Comparison of ENCODE assay signal across 10 cellular contexts in genomic region chr12:120118710-120119097, GRCh38. TPM values are rescaled to one million over a fixed set of nuclear protein-coding genes. Genes with fewer than 3 reads are reported as not detected.
DNase-seq lines count a peak whose midpoint lies in the region; ATAC-seq, FAIRE-seq and TF ChIP-seq lines count a peak whose summit lies in the region.
"Had no signal": no experiment of that assay in that cellular context is flagged by ENCODE, and none has a peak within 500 bp of the region (broad histone marks: within the 10 kb centered on the region; RNA-seq: fewer than 3 reads in every experiment).

No MANE protein-coding gene starts in this region.

- peaks cover 55% of the 10 kb centered on the region for H3K4me1 Mint-ChIP-seq in chondrocyte (ENCODE audit: low read depth)
- H3K4me1 Mint-ChIP-seq in naive thymus-derived CD8-positive, alpha-beta T cell, result peaks cover 38 to 79% (median 69%) of the 10 kb centered on the region in 4 donors

- no peak for ATAC-seq in naive thymus-derived CD8-positive, alpha-beta T cell
- ATAC-seq in HG02588 (IDR thresholded peaks at IDR 0.05; ENCODE audit: unreplicated experiment), result no peak

- peaks cover 1% of the 10 kb centered on the region for H3K36me3 Mint-ChIP-seq in chondrocyte (ENCODE audit: low read depth)
- H3K36me3 Mint-ChIP-seq in naive thymus-derived CD8-positive, alpha-beta T cell, result peaks cover 0 to 10% (median 0%) of the 10 kb centered on the region in 3 donors

- H3K27ac Mint-ChIP-seq in chondrocyte (ENCODE audit: unreplicated experiment), result peak overlapping the region; percentile 83
- peak overlapping the region in 5 of 10 donors; percentile 20 to 92 (median 60) for H3K27ac Mint-ChIP-seq in naive thymus-derived CD8-positive, alpha-beta T cell

- peaks cover 44% of the 10 kb centered on the region; the same call in 1 of the 2 replicates for H3K79me2 ChIP-seq in KMS-11 (ENCODE audit: insufficient read depth, low read depth)

- H3K4me3 ChIP-seq in BLaER1 (no peak overlapping the region), KMS-11 (IDR thresholded peaks at IDR 0.05; ENCODE audit: insufficient read depth, low read depth, low read length) (no peak overlapping the region)

- H2AFZ ChIP-seq in KMS-11 (ENCODE audit: low read depth), result no peak overlapping the region

- no peak overlapping the region for H3K27ac ChIP-seq in BLaER1
- H3K27ac ChIP-seq in KMS-11, result peak overlapping the region; percentile 84

- H3K36me3 ChIP-seq in BLaER1 (peaks cover 13% of the 10 kb centered on the region), KMS-11 (ENCODE audit: insufficient read depth) (no peaks in the 10 kb centered on the region)

- no peaks in the 10 kb centered on the region for H3K27me3 ChIP-seq in BLaER1
- H3K27me3 ChIP-seq in KMS-11 (ENCODE audit: insufficient read depth, low read depth), result no peaks in the 10 kb centered on the region

- H3K4me1 ChIP-seq in BLaER1 (peaks cover 39% of the 10 kb centered on the region), KMS-11 (ENCODE audit: low read depth, poor library complexity, severe bottlenecking) (peaks cover 70% of the 10 kb centered on the region)

- DNase-seq in chondrocyte (ENCODE audit: low spot score) (no peak), HuH-7 (ENCODE audit: low spot score) (no peak), occipital lobe (lab: John Stamatoyannopoulos, UW) (no peak), D721Med (ENCODE audit: insufficient read length, low spot score) (no peak)
- no peak for DNase-seq in naive thymus-derived CD8-positive, alpha-beta T cell
- DNase-seq: effector CD8-positive, alpha-beta T cell; NCI-H524 had no signal

- H3K27me3 Mint-ChIP-seq in chondrocyte (ENCODE audit: low read depth), result no peaks in the 10 kb centered on the region
- no peaks in the 10 kb centered on the region for H3K27me3 Mint-ChIP-seq in naive thymus-derived CD8-positive, alpha-beta T cell

- peak overlapping the region; percentile 83 for H3K4me3 Mint-ChIP-seq in chondrocyte (ENCODE audit: unreplicated experiment)
- peak overlapping the region; percentile 70 to 95 (median 90) for H3K4me3 Mint-ChIP-seq in naive thymus-derived CD8-positive, alpha-beta T cell

- TF ChIP-seq CTCF in KMS-11 (conservative IDR thresholded peaks at IDR 0.05; ENCODE audit: low read depth, low read length), result no peak
- TF ChIP-seq CTCF in chondrocyte (IDR thresholded peaks at IDR 0.05), result no peak
- TF ChIP-seq CTCF in D721Med (IDR thresholded peaks at IDR 0.05; ENCODE audit: insufficient read depth, missing control alignments), result no peak

- H3K9ac ChIP-seq in BLaER1, result 0 out of 2 replicates have a peak overlapping the region, but pooled peaks have one; percentile 4
- peak overlapping the region; percentile 64; the same call in 1 of the 2 replicates for H3K9ac ChIP-seq in KMS-11

- H3K4me2 ChIP-seq in BLaER1 (peak overlapping the region; percentile 93), KMS-11 (peak overlapping the region; percentile 89)

- H3K9me3 ChIP-seq in BLaER1, result no peaks in the 10 kb centered on the region

- POLR2A ChIA-PET in naive thymus-derived CD8-positive, alpha-beta T cell (lab: Charles Lee), result interaction anchor here (0.5 to 4.9 kb wide), 4 partner anchors 37 to 1913 kb away, joined by 3 to 35 read pairs (median 11); partner anchors contain the start of genes BICDL1 and RPLP0

- no peak for FAIRE-seq in D721Med (lab: Jason Lieb, UNC)

- H4K20me1 ChIP-seq in BLaER1 (peaks cover 41% of the 10 kb centered on the region), KMS-11 (ENCODE audit: insufficient read depth) (no peaks in the 10 kb centered on the region)

- H3K9me3 Mint-ChIP-seq in chondrocyte (ENCODE audit: low read depth), result no peaks in the 10 kb centered on the region
- H3K9me3 Mint-ChIP-seq in naive thymus-derived CD8-positive, alpha-beta T cell, result no peaks in the 10 kb centered on the region

RNA-seq across cellular contexts. Expression of gene RAB35, which starts 2.2 kb away (rescaled TPM):
- total RNA-seq in chondrocyte (37.2 to 49.6 TPM (median 44.4 TPM) in 3 replicates), occipital lobe (34.8 TPM)
- total RNA-seq in naive thymus-derived CD8-positive, alpha-beta T cell, result 10 to 100 TPM; 49.8 to 51.6 TPM
- polyA plus RNA-seq in naive thymus-derived CD8-positive, alpha-beta T cell, result 10 to 100 TPM; 10.2 to 14.1 (median 12.6) TPM
